ENCODE assay signal across 22 cellular contexts in genomic region chr13:113813749-113814434, GRCh38. TPM values are rescaled to one million over a fixed set of nuclear protein-coding genes. Genes with fewer than 3 reads are reported as not detected.
DNase-seq lines count a peak whose midpoint lies in the region; ATAC-seq and TF ChIP-seq lines count a peak whose summit lies in the region.
"Had no signal": no experiment of that assay in that cellular context is flagged by ENCODE, and none has a peak within 500 bp of the region (broad histone marks: within the 10 kb centered on the region; RNA-seq: fewer than 3 reads in every experiment).

No MANE protein-coding gene starts in this region.

- H3K4me1 Mint-ChIP-seq in stimulated activated naive B cell treated with anti-CD40 and anti-IgM and Interleukin-4, amounts not matched to agents 10 μg/mL and 1 μg/mL and 100 μg/mL, for 72 hours: peaks cover 21 to 26% of the 10 kb centered on the region in 2 donors
- H3K4me1 Mint-ChIP-seq: endodermal cell had no signal

- H3K4me3 Mint-ChIP-seq in stimulated activated naive B cell treated with anti-CD40 and anti-IgM and Interleukin-4, amounts not matched to agents 10 μg/mL and 1 μg/mL and 100 μg/mL, for 72 hours: no peak overlapping the region
- H3K4me3 Mint-ChIP-seq: activated naive CD8-positive, alpha-beta T cell; endodermal cell; memory B cell had no signal

- peak overlapping the region; percentile 57 for H2AK9ac ChIP-seq in IMR-90 (replicated peaks; ENCODE audit: low read depth, low read length, poor library complexity)

- H3K9me1 ChIP-seq in IMR-90 (ENCODE audit: insufficient read depth, low read length): peaks cover 8% of the 10 kb centered on the region

- H4K91ac ChIP-seq in IMR-90 (ENCODE audit: insufficient read depth, low read depth, low read length): peak overlapping the region; percentile 15; the same call in 1 of the 2 replicates

- no peak overlapping the region for H2BK5ac ChIP-seq in IMR-90 (ENCODE audit: low read depth, low read length, poor library complexity, severe bottlenecking)

- no peak overlapping the region for H3K4me2 ChIP-seq in IMR-90 (ENCODE audit: low read depth, low read length)
- H3K4me2 ChIP-seq in hepatocyte: no peak overlapping the region
- H3K4me2 ChIP-seq: BLaER1 had no signal

- no TSS peak for BruUV-seq in IMR-90 (replicated peaks; lab: Mats Ljungman, UMichigan)

- no peak overlapping the region; the same call in 1 of the 2 replicates for H3K14ac ChIP-seq in IMR-90 (replicated peaks; ENCODE audit: low read depth, low read length)

- H4K5ac ChIP-seq in IMR-90 (ENCODE audit: low read depth, low read length): no peak overlapping the region

- DNase-seq in IMR-90: no peak
- peak; percentile 34 for DNase-seq in SW480 (ENCODE audit: low spot score)
- peak; percentile 65 to 79 for DNase-seq in left lung
- DNase-seq in stimulated activated naive B cell treated with anti-CD40 and anti-IgM and Interleukin-4, amounts not matched to agents 10 μg/mL and 1 μg/mL and 100 μg/mL, for 72 hours: no peak
- DNase-seq in hepatocyte (ENCODE audit: low spot score): no peak
- no peak for DNase-seq in SIG-M5 (lab: John Stamatoyannopoulos, UW)
- DNase-seq: activated CD4-positive, alpha-beta T cell treated with anti-CD3 and anti-CD28 coated beads, Interleukin-2, amount 50 U/mL, for 1 hour; activated T-cell treated with anti-CD3 and anti-CD28 coated beads for 4 hours; central memory CD4-positive, alpha-beta T cell; DMS153; endodermal cell; foreskin melanocyte; NCI-H2029; retina; stimulated activated CD4-positive, alpha-beta T cell treated with anti-CD3 and anti-CD28 coated beads, Interleukin-4, amount 100 ng/mL, for 1 hour had no signal

- dilution Hi-C loops in IMR-90 (cut with HindIII; ENCODE audit: low sequenced_read_pairs, unreplicated experiment): no loop called here

- H2BK120ac ChIP-seq in IMR-90 (ENCODE audit: low read depth, low read length): peak overlapping the region; percentile 32

- H3K27ac ChIP-seq in IMR-90 (ENCODE audit: insufficient read depth, low read length): no peak overlapping the region
- H3K27ac ChIP-seq in left lung: peak overlapping the region; percentile 42 to 49
- H3K27ac ChIP-seq in hepatocyte: no peak overlapping the region
- H3K27ac ChIP-seq: BLaER1, SK-N-MC had no signal

- H3K79me1 ChIP-seq in IMR-90 (ENCODE audit: low read depth in 1 of 2, low read length in 2 of 2): peaks cover 0 to 36% of the 10 kb centered on the region in 2 experiments; a peak in 2 of 4 replicates

- H2BK20ac ChIP-seq in IMR-90 (ENCODE audit: low read depth, low read length): peak overlapping the region; percentile 82; the same call in 1 of the 2 replicates

- CTCF ChIA-PET in IMR-90 (lab: Yijun Ruan, JAX): interaction anchor here (0.9 kb wide), 1 partner anchor 11 kb away, joined by 4 read pairs; no protein-coding TSS in a partner anchor

- POLR2A ChIA-PET in IMR-90 (lab: Charles Lee; ENCODE audit: unreplicated experiment): no interaction called here

- no peak for TF ChIP-seq RAD21 in IMR-90 (IDR thresholded peaks at IDR 0.05; ENCODE audit: low read length)

- H3K27ac Mint-ChIP-seq in stimulated activated naive B cell treated with anti-CD40 and anti-IgM and Interleukin-4, amounts not matched to agents 10 μg/mL and 1 μg/mL and 100 μg/mL, for 72 hours: peak overlapping the region; percentile 42
- H3K27ac Mint-ChIP-seq: activated naive CD8-positive, alpha-beta T cell; endodermal cell; memory B cell had no signal

- in situ Hi-C loops in IMR-90 (cut with MboI; ENCODE audit: low sequenced_read_pairs): no loop called here

- peak overlapping the region; percentile 76 for H3K4ac ChIP-seq in IMR-90 (ENCODE audit: low read depth, low read length)

- H2BK15ac ChIP-seq in IMR-90 (ENCODE audit: low read depth, low read length): peak overlapping the region; percentile 43; the same call in 1 of the 3 replicates

- peak overlapping the region in 1 of 2 experiments; percentile 29; a peak in 1 of 4 replicates for H4K8ac ChIP-seq in IMR-90 (ENCODE audit: low read depth in 2 of 2, low read length in 2 of 2)

- intact Hi-C loops in IMR-90 (cut with micrococcal nuclease): loop anchor here (10.0 kb wide), 1 partner anchor 211 kb away; no protein-coding TSS in a partner anchor
- intact Hi-C loops in left lung (cut with DNase I): no loop called here

- TF ChIP-seq POLR2A in IMR-90 (IDR thresholded peaks at IDR 0.05; ENCODE audit: low read depth, low read length): no peak

- peaks cover 5% of the 10 kb centered on the region for H3K9me3 ChIP-seq in IMR-90 (ENCODE audit: control insufficient read depth, insufficient read depth, low read length)
- H3K9me3 ChIP-seq in left lung: peaks cover 0 to 10% of the 10 kb centered on the region in 2 donors
- H3K9me3 ChIP-seq in hepatocyte (ENCODE audit: low read depth): no peaks in the 10 kb centered on the region
- H3K9me3 ChIP-seq: HAP-1 had no signal

- no peaks in the 10 kb centered on the region for H3K9me2 ChIP-seq in hepatocyte (replicated peaks; ENCODE audit: insufficient read depth)

- H3K23ac ChIP-seq in IMR-90 (ENCODE audit: low read depth, low read length): peak overlapping the region; percentile 88; the same call in 1 of the 2 replicates

- peaks cover 24% of the 10 kb centered on the region for H4K20me1 ChIP-seq in IMR-90 (ENCODE audit: insufficient read depth, low read length)
- H4K20me1 ChIP-seq in hepatocyte (ENCODE audit: insufficient read depth, poor library complexity, severe bottlenecking): no peaks in the 10 kb centered on the region

- no peaks in the 10 kb centered on the region for H3K27me3 ChIP-seq in IMR-90 (ENCODE audit: control insufficient read depth, insufficient read depth, low read length)
- H3K27me3 ChIP-seq in left lung: no peaks in the 10 kb centered on the region
- no peaks in the 10 kb centered on the region for H3K27me3 ChIP-seq in hepatocyte
- H3K27me3 ChIP-seq: BLaER1 had no signal

- H3K4me1 ChIP-seq in IMR-90 (ENCODE audit: control insufficient read depth, insufficient read depth, low read length): peaks cover 13% of the 10 kb centered on the region
- H3K4me1 ChIP-seq in left lung: peaks cover 15 to 46% of the 10 kb centered on the region in 2 donors
- H3K4me1 ChIP-seq in hepatocyte (ENCODE audit: insufficient read depth): peaks cover 10% of the 10 kb centered on the region
- H3K4me1 ChIP-seq: HAP-1 had no signal

- no peaks in the 10 kb centered on the region for H3K27me3 Mint-ChIP-seq in stimulated activated naive B cell treated with anti-CD40 and anti-IgM and Interleukin-4, amounts not matched to agents 10 μg/mL and 1 μg/mL and 100 μg/mL, for 72 hours
- H3K27me3 Mint-ChIP-seq: activated naive CD8-positive, alpha-beta T cell; memory B cell had no signal

- no peak overlapping the region for H2AFZ ChIP-seq in IMR-90 (replicated peaks; ENCODE audit: low read length, poor library complexity)
- no peak overlapping the region for H2AFZ ChIP-seq in hepatocyte

- H3K9me3 Mint-ChIP-seq in stimulated activated naive B cell treated with anti-CD40 and anti-IgM and Interleukin-4, amounts not matched to agents 10 μg/mL and 1 μg/mL and 100 μg/mL, for 72 hours: peaks cover under 1 to 4% of the 10 kb centered on the region in 2 donors
- H3K9me3 Mint-ChIP-seq: memory B cell had no signal

- no peak overlapping the region for H3K9ac ChIP-seq in IMR-90 (ENCODE audit: low read depth, low read length)
- H3K9ac ChIP-seq: BLaER1 had no signal

- H3K4me3 ChIP-seq in IMR-90 (ENCODE audit: insufficient read depth, low read depth, low read length) (no peak overlapping the region), left lung (no peak overlapping the region), hepatocyte (no peak overlapping the region)
- H3K4me3 ChIP-seq: BLaER1, HAP-1, SK-N-MC had no signal

- peak overlapping the region; percentile 71 for H2AK5ac ChIP-seq in IMR-90 (ENCODE audit: low read depth, low read length)

- ATAC-seq in IMR-90 (ENCODE audit: low read depth) (no peak), left lung (peak; percentile 52), GM18861 (IDR thresholded peaks at IDR 0.05; ENCODE audit: unreplicated experiment) (no peak)
- ATAC-seq in stimulated activated naive B cell treated with anti-CD40 and anti-IgM and Interleukin-4, amounts not matched to agents 10 μg/mL and 1 μg/mL and 100 μg/mL, for 72 hours (replicated peaks): no peak

- H3K36me3 Mint-ChIP-seq in stimulated activated naive B cell treated with anti-CD40 and anti-IgM and Interleukin-4, amounts not matched to agents 10 μg/mL and 1 μg/mL and 100 μg/mL, for 72 hours: peaks cover 23 to 25% of the 10 kb centered on the region in 2 donors
- H3K36me3 Mint-ChIP-seq: activated naive CD8-positive, alpha-beta T cell had no signal

- no peaks in the 10 kb centered on the region for H3K79me2 ChIP-seq in hepatocyte

- no peak for TF ChIP-seq CTCF in IMR-90 (conservative IDR thresholded peaks at IDR 0.05; ENCODE audit: low read depth, low read length)
- no peak for TF ChIP-seq CTCF in left lung (IDR thresholded peaks at IDR 0.05)
- TF ChIP-seq CTCF in hepatocyte (IDR thresholded peaks at IDR 0.05; ENCODE audit: poor library complexity): no peak

- H3K18ac ChIP-seq in IMR-90 (ENCODE audit: low read depth, low read length): no peak overlapping the region

- H3K56ac ChIP-seq in IMR-90 (ENCODE audit: extremely low read depth, insufficient read depth, low read length): no peak overlapping the region

- WGBS in IMR-90 (ENCODE audit: extremely low coverage in 2 of 2, insufficient read length in 1 of 2), 2 experiments: 73% methylated on average over 8 of the region's 28 CpGs; no CpG with 5 or more reads in 1 of the 2 experiments
- WGBS in hepatocyte (ENCODE audit: low lambda C conversion rate, missing lambda C conversion rate): 74% methylated on average over 27 of the region's 28 CpGs

- H3K36me3 ChIP-seq in IMR-90 (ENCODE audit: control insufficient read depth, insufficient read depth, low read length) (peaks cover 2% of the 10 kb centered on the region), left lung (peaks cover 0 to 3% of the 10 kb centered on the region in 2 donors), hepatocyte (replicated peaks; ENCODE audit: insufficient read depth, low read depth) (no peaks in the 10 kb centered on the region)
- H3K36me3 ChIP-seq: HAP-1 had no signal

TF ChIP-seq in IMR-90, 13 proteins besides CTCF, POLR2A, EP300 and RAD21 (continues in another document):
- TF ChIP-seq CHD1 (IDR thresholded peaks at IDR 0.05; ENCODE audit: low read depth, low read length) (no peak), SMC3 (IDR thresholded peaks at IDR 0.05; ENCODE audit: low read depth, low read length) (no peak)

RNA-seq across cellular contexts. Expression of gene GAS6, which starts 50.0 kb away (rescaled TPM):
- total RNA-seq in IMR-90 (2012; rRNA removed) (212 and 220 TPM in 2 replicates), left lung (100 to 1,000 TPM in 1 of 2 donors, 10 to 100 TPM in 1; 79.9 to 169 TPM), hepatocyte (62.5 and 70.0 TPM in 2 replicates)
- polyA plus RNA-seq in IMR-90 (2012; rRNA removed) (795 and 823 TPM in 2 replicates), hepatocyte (146 and 163 TPM in 2 replicates)
- 1,010 and 1,498 TPM in 2 replicates for polyA plus RNA-seq in IMR-90 (2012; cell fraction: cytosol; rRNA removed)
- polyA plus RNA-seq in IMR-90 (2012; cell fraction: nucleus; rRNA removed; ENCODE audit: low replicate concordance): 1,145 and 2,216 TPM in 2 replicates

RNA-seq across cellular contexts. Expression of gene TMEM255B, which starts 54.9 kb away (rescaled TPM):
- total RNA-seq in IMR-90 (2012; rRNA removed) (0.36 and 0.83 TPM in 2 replicates), left lung (10 to 100 TPM; 19.2 to 30.7 TPM), hepatocyte (0.10 and 1.5 TPM in 2 replicates)
- polyA plus RNA-seq in IMR-90 (2012; rRNA removed) (0.94 and 1.1 TPM in 2 replicates), hepatocyte (4.0 and 6.3 TPM in 2 replicates)
- 0.65 and 1.3 TPM in 2 replicates for polyA plus RNA-seq in IMR-90 (2012; cell fraction: cytosol; rRNA removed)
- 0.46 and 0.95 TPM in 2 replicates for polyA plus RNA-seq in IMR-90 (2012; cell fraction: nucleus; rRNA removed; ENCODE audit: low replicate concordance)
- polyA plus RNA-seq: neural cell had no signal

Comparison
In these comparisons a context has a peak if more than half of its experiments do, and no peak if none do; other contexts are left out.
1. DNase-seq: peak in SW480 (single experiment) and left lung (2 of 2); none in IMR-90 (single experiment), stimulated activated naive B cell treated with anti-CD40 and anti-IgM and Interleukin-4, amounts not matched to agents 10 μg/mL and 1 μg/mL and 100 μg/mL, for 72 hours (single experiment), hepatocyte (single experiment) and SIG-M5 (single experiment).
2. H3K27ac ChIP-seq: peak in left lung (2 of 2); none in IMR-90 (single experiment) and hepatocyte (single experiment).